8 cellular contexts compared by ENCODE assay signal in the genomic region with DNA sequence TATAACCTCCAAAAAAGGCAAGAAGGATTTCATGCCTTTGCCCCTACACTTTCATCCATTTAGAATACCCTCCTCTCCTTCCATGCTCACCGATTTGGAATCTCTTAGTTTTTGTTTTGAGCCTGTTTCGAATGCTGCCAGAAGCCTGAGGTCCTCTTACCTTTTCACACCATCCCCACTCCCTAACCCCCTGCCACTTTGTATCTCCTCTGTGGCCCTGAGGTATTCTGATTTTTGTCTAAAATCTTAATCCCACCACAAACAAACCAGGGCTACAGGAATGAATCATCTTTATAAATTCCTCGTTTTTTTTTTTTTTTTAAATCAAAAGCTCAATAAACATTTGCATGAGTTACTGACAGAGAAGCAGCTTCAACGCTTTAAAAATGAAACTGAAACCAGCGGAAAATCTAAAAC. TPM values are rescaled to one million over a fixed set of nuclear protein-coding genes. Genes with fewer than 3 reads are reported as not detected.
DNase-seq lines count a peak whose midpoint lies in the region; ATAC-seq and TF ChIP-seq lines count a peak whose summit lies in the region.

No MANE protein-coding gene starts in this region.

- CTCF ChIA-PET in Calu3 (lab: Charles Lee) = interaction anchor here (0.6 to 0.7 kb wide), 5 partner anchors 10 to 533 kb away, joined by 3 to 6 read pairs (median 5); no protein-coding TSS in a partner anchor

- H3K36me3 ChIP-seq in duodenal mucosa (ENCODE audit: control insufficient read depth in 1 of 2, insufficient read depth in 2 of 2, low read length in 2 of 2) = peaks cover 18 to 19% of the 10 kb centered on the region in 2 donors

- peak overlapping the region; percentile 80 to 93 for H3K4me3 ChIP-seq in duodenal mucosa (ENCODE audit: low read depth in 1 of 2, low read length in 2 of 2)

- peak overlapping the region; percentile 76 to 86 for H3K9ac ChIP-seq in duodenal mucosa (ENCODE audit: low read depth in 1 of 2, low read length in 2 of 2)

- intact Hi-C loops in Calu3 (cut with micrococcal nuclease; ENCODE audit: unreplicated experiment) = no loop called here

- peak overlapping the region; percentile 84 for H3K4me3 Mint-ChIP-seq in Calu3 (ENCODE audit: low read depth, unreplicated experiment)
- peak overlapping the region; percentile 96 for H3K4me3 Mint-ChIP-seq in nephron progenitor cell

- no peaks in the 10 kb centered on the region for H3K27me3 Mint-ChIP-seq in Calu3 (ENCODE audit: unreplicated experiment)
- H3K27me3 Mint-ChIP-seq in nephron progenitor cell (ENCODE audit: low read depth, poor library complexity) = peaks cover 16% of the 10 kb centered on the region

- H3K9me3 Mint-ChIP-seq in Calu3 (ENCODE audit: low read depth, unreplicated experiment) (no peaks in the 10 kb centered on the region), nephron progenitor cell (no peaks in the 10 kb centered on the region)

- no peak for DNase-seq in Calu3
- peak; percentile 54 for DNase-seq in NCI-H146 treated with DMSO at 0.1 percent for 48 hours (lab: John Stamatoyannopoulos, UW; ENCODE audit: unreplicated experiment)
- DNase-seq in nephron progenitor cell = no peak
- DNase-seq in NCI-H524 (lab: John Stamatoyannopoulos, UW) = no peak
- DNase-seq in GM13976 (ENCODE audit: low spot score) = no peak
- no peak for DNase-seq in medulla oblongata (ENCODE audit: extremely low spot score)

- no peak for TF ChIP-seq CTCF in Calu3 (IDR thresholded peaks at IDR 0.05; ENCODE audit: unreplicated experiment)
- no peak for TF ChIP-seq CTCF in nephron progenitor cell (IDR thresholded peaks at IDR 0.05)
- no peak for TF ChIP-seq CTCF in GM13976 (IDR thresholded peaks at IDR 0.05; ENCODE audit: borderline replicate concordance, control extremely low read depth, extremely low read depth, insufficient read depth, missing control alignments)

- H3K4me1 Mint-ChIP-seq in Calu3 (ENCODE audit: low read depth, unreplicated experiment) = peaks cover 24% of the 10 kb centered on the region
- H3K4me1 Mint-ChIP-seq in nephron progenitor cell = peaks cover 43% of the 10 kb centered on the region

- peak; percentile 0 for ATAC-seq in GM21526 (IDR thresholded peaks at IDR 0.05; ENCODE audit: low FRiP score, unreplicated experiment)

- H3K27ac ChIP-seq in duodenal mucosa (ENCODE audit: low read depth, low read length) = peak overlapping the region; percentile 77

- H3K27me3 ChIP-seq in duodenal mucosa (ENCODE audit: control insufficient read depth in 1 of 2, insufficient read depth in 2 of 2, low read length in 2 of 2) = no peaks in the 10 kb centered on the region

- no peaks in the 10 kb centered on the region for H3K9me3 ChIP-seq in duodenal mucosa (ENCODE audit: control insufficient read depth in 1 of 2, low read length in 2 of 2)

- in situ Hi-C loops in GM13976 (cut with MboI; ENCODE audit: low sequenced_read_pairs, unreplicated experiment) = no loop called here

- BruUV-seq in Calu3 (replicated peaks; lab: Mats Ljungman, UMichigan) = no TSS peak

- H3K36me3 Mint-ChIP-seq in Calu3 (ENCODE audit: insufficient read depth, unreplicated experiment) (peaks cover 54% of the 10 kb centered on the region), nephron progenitor cell (ENCODE audit: low read depth) (peaks cover 34% of the 10 kb centered on the region)

- H3K4me1 ChIP-seq in duodenal mucosa (ENCODE audit: control insufficient read depth in 1 of 2, insufficient read depth in 2 of 2, low read length in 2 of 2) = peaks cover 28 to 29% of the 10 kb centered on the region in 2 donors

- H3K27ac Mint-ChIP-seq in Calu3 (ENCODE audit: unreplicated experiment) = peak overlapping the region; percentile 98
- peak overlapping the region; percentile 99 for H3K27ac Mint-ChIP-seq in nephron progenitor cell

RNA-seq across cellular contexts. Expression of gene RPS12, which starts 1.6 kb away (rescaled TPM):
- total RNA-seq in Calu3 (2022) = 1,002 and 1,082 TPM in 2 replicates

RNA-seq across cellular contexts. Expression of gene SLC18B1, which starts 14.3 kb away (rescaled TPM):
- total RNA-seq in Calu3 (2022) = 23.9 and 25.9 TPM in 2 replicates

RNA-seq across cellular contexts. Expression of gene VNN2, which starts 55.1 kb away (rescaled TPM):
- total RNA-seq in Calu3 (2022) = 18.1 and 21.5 TPM in 2 replicates
